ENCODE assay signal across 12 cellular contexts in genomic region chr13:42968906-42969305, GRCh38. TPM values are rescaled to one million over a fixed set of nuclear protein-coding genes. Genes with fewer than 3 reads are reported as not detected.
DNase-seq lines count a peak whose midpoint lies in the region; ATAC-seq and TF ChIP-seq lines count a peak whose summit lies in the region.
"Had no signal": no experiment of that assay in that cellular context is flagged by ENCODE, and none has a peak within 500 bp of the region (broad histone marks: within the 10 kb centered on the region; RNA-seq: fewer than 3 reads in every experiment).

No MANE protein-coding gene starts in this region.

- no peak for TF ChIP-seq POLR2A in esophagus muscularis mucosa (IDR thresholded peaks at IDR 0.05; ENCODE audit: low read depth)

- TF ChIP-seq EP300 in esophagus muscularis mucosa (IDR thresholded peaks at IDR 0.05), result no peak

- ATAC-seq in GM19397 (IDR thresholded peaks at IDR 0.05; ENCODE audit: unreplicated experiment), result no peak

- no peaks in the 10 kb centered on the region for H3K36me3 Mint-ChIP-seq in progenitor cell of endocrine pancreas (ENCODE audit: insufficient read depth)
- H3K36me3 Mint-ChIP-seq in activated naive CD4-positive, alpha-beta T cell treated with anti-CD3 and anti-CD28 coated beads for 36 hours (ENCODE audit: low read depth), result peaks cover 3% of the 10 kb centered on the region

- TF ChIP-seq CTCF in esophagus muscularis mucosa (IDR thresholded peaks at IDR 0.05), result no peak
- TF ChIP-seq CTCF in progenitor cell of endocrine pancreas (IDR thresholded peaks at IDR 0.05; ENCODE audit: unreplicated experiment), result no peak

- no peaks in the 10 kb centered on the region for H3K27me3 Mint-ChIP-seq in progenitor cell of endocrine pancreas
- H3K27me3 Mint-ChIP-seq in activated naive CD4-positive, alpha-beta T cell treated with anti-CD3 and anti-CD28 coated beads for 36 hours (ENCODE audit: low read depth), result no peaks in the 10 kb centered on the region

- peaks cover 8 to 27% (median 21%) of the 10 kb centered on the region in 4 donors for H3K4me1 ChIP-seq in esophagus muscularis mucosa
- H3K4me1 ChIP-seq: BLaER1 had no signal

- intact Hi-C loops in esophagus muscularis mucosa (cut with DNase I), result loop anchor here (10.0 kb wide), 1 partner anchor 106 kb away; no protein-coding TSS in a partner anchor
- intact Hi-C loops in activated naive CD4-positive, alpha-beta T cell treated with anti-CD3 and anti-CD28 coated beads for 36 hours (cut with micrococcal nuclease), result loop anchor here (1.0 kb wide), 3 partner anchors 158 to 374 kb away; no protein-coding TSS in a partner anchor

- H3K36me3 ChIP-seq in esophagus muscularis mucosa, result peaks cover 0 to 2% (median 0%) of the 10 kb centered on the region in 4 donors
- H3K36me3 ChIP-seq: BLaER1, SJCRH30, WERI-Rb-1 had no signal

- no peaks in the 10 kb centered on the region for H3K27me3 ChIP-seq in esophagus muscularis mucosa
- H3K27me3 ChIP-seq: BLaER1, SJCRH30 had no signal

- H3K4me3 ChIP-seq in esophagus muscularis mucosa, result no peak overlapping the region
- H3K4me3 ChIP-seq: BLaER1, SJCRH30 had no signal

- no peaks in the 10 kb centered on the region for H3K9me3 Mint-ChIP-seq in progenitor cell of endocrine pancreas (ENCODE audit: low read depth)
- no peaks in the 10 kb centered on the region for H3K9me3 Mint-ChIP-seq in activated naive CD4-positive, alpha-beta T cell treated with anti-CD3 and anti-CD28 coated beads for 36 hours

- peak; percentile 73 for DNase-seq in DMS53 treated with DMSO at 0.1 percent for 48 hours (lab: John Stamatoyannopoulos, UW; ENCODE audit: unreplicated experiment)
- peak; percentile 47 to 82 for DNase-seq in NCI-H526 (lab: John Stamatoyannopoulos, UW)
- DNase-seq in esophagus muscularis mucosa (ENCODE audit: extremely low spot score), result peak; percentile 77
- DNase-seq in progenitor cell of endocrine pancreas (ENCODE audit: low spot score, unreplicated experiment), result peak; percentile 37
- no peak for DNase-seq in ecto neural progenitor cell (ENCODE audit: low spot score)
- DNase-seq in activated naive CD4-positive, alpha-beta T cell treated with anti-CD3 and anti-CD28 coated beads for 36 hours, result no peak
- no peak for DNase-seq in HPDE6-E6E7 (ENCODE audit: extremely low spot score)
- DNase-seq: NCI-H1436 treated with DMSO at 0.1 percent for 48 hours had no signal

- H3K27ac Mint-ChIP-seq in progenitor cell of endocrine pancreas, result peak overlapping the region; percentile 5
- H3K27ac Mint-ChIP-seq in activated naive CD4-positive, alpha-beta T cell treated with anti-CD3 and anti-CD28 coated beads for 36 hours, result no peak overlapping the region

- H3K27ac ChIP-seq in esophagus muscularis mucosa (replicated peaks in 1 of 4), result no peak overlapping the region
- H3K27ac ChIP-seq: BLaER1, SJCRH30, WERI-Rb-1 had no signal

- 93% methylated on average over 8 of the region's 8 CpGs for WGBS in esophagus muscularis mucosa

- H3K4me3 Mint-ChIP-seq in progenitor cell of endocrine pancreas (ENCODE audit: low read depth), result no peak overlapping the region
- no peak overlapping the region for H3K4me3 Mint-ChIP-seq in activated naive CD4-positive, alpha-beta T cell treated with anti-CD3 and anti-CD28 coated beads for 36 hours

- no peaks in the 10 kb centered on the region for H3K9me3 ChIP-seq in esophagus muscularis mucosa
- H3K9me3 ChIP-seq: BLaER1, SJCRH30 had no signal

- peaks cover 18% of the 10 kb centered on the region for H3K4me1 Mint-ChIP-seq in progenitor cell of endocrine pancreas (ENCODE audit: low read depth)
- H3K4me1 Mint-ChIP-seq in activated naive CD4-positive, alpha-beta T cell treated with anti-CD3 and anti-CD28 coated beads for 36 hours (ENCODE audit: low read depth), result peaks cover 8% of the 10 kb centered on the region

- CTCF ChIA-PET in activated naive CD4-positive, alpha-beta T cell treated with anti-CD3 and anti-CD28 coated beads for 36 hours (lab: Charles Lee), result interaction anchor here (0.5 to 2.3 kb wide), 18 partner anchors 8 to 836 kb away, joined by 3 to 20 read pairs (median 4); partner anchors contain the start of gene EPSTI1

RNA-seq across cellular contexts. Expression of gene EPSTI1, which starts 23.1 kb away (rescaled TPM):
- total RNA-seq in esophagus muscularis mucosa (10 to 100 TPM in 2 of 4 donors, 1 to 10 TPM in 2; 4.6 to 16.3 (median 9.6) TPM), progenitor cell of endocrine pancreas (6.0 and 7.4 TPM in 2 replicates)
- total RNA-seq in activated naive CD4-positive, alpha-beta T cell treated with anti-CD3 and anti-CD28 coated beads for 36 hours, result 10 to 100 TPM; 17.4 to 19.8 TPM

RNA-seq across cellular contexts. Expression of gene DNAJC15, which starts 54.5 kb away (rescaled TPM):
- total RNA-seq in esophagus muscularis mucosa, result 10 to 100 TPM; 13.3 to 19.8 (median 13.6) TPM
- 27.4 and 30.0 TPM in 2 replicates for total RNA-seq in progenitor cell of endocrine pancreas
- 10 to 100 TPM; 14.5 to 16.8 TPM for total RNA-seq in activated naive CD4-positive, alpha-beta T cell treated with anti-CD3 and anti-CD28 coated beads for 36 hours

Comparison
In these comparisons a context has a peak if more than half of its experiments do, and no peak if none do; other contexts are left out.
1. DNase-seq: peak in DMS53 treated with DMSO at 0.1 percent for 48 hours (single experiment), NCI-H526 (2 of 2), esophagus muscularis mucosa (single experiment) and progenitor cell of endocrine pancreas (single experiment); none in ecto neural progenitor cell (single experiment), activated naive CD4-positive, alpha-beta T cell treated with anti-CD3 and anti-CD28 coated beads for 36 hours (single experiment) and HPDE6-E6E7 (single experiment).